7 cellular contexts compared by ENCODE assay signal in the genomic region with DNA sequence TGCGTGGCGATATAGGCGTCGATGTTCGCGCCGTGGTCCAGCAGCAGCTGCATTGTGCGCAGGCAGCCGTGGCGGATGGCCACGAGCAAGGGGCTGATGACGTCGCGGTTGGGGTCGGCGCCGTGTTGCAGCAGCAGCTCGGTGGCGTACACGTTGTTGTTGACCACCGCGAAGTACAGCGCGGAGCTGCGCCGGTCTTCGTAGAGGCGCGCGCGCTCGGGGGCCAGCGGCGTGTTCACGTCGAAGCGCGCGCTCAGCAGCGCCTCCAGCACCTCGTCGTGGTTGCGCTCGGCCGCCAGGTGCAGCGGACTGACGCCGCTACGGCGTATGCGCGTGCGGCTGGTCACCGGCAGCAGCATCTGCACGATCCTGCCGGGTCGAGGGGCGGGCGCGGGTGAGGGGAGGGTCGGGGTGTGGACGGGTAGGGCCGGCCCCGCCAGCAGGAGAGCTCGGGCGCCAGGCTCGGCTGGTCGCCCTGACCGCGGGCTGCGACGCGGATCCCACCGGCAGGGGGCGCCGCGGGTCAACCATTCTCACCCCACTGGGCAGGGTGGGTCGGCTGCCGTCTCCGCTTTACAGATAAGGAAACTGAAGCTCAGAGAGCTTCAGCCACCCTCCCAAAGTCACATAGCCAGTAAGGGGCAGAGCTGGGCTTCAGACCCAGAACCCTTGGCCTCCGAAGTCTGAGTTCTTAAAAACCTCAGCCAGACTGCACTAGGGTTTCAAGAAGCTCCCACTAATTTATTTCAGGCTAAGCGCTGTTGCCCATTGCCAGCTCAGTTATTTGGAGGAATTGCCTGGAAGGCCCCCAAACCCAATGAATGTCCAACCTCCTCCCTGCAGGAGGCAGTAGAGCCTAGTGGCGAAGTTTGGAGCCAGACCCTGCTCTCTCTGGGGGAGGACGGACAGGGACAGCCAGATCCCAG. TPM values are rescaled to one million over a fixed set of nuclear protein-coding genes. Genes with fewer than 3 reads are reported as not detected.
DNase-seq lines count a peak whose midpoint lies in the region; ATAC-seq and TF ChIP-seq lines count a peak whose summit lies in the region.

No MANE protein-coding gene starts in this region.

- H3K4me3 Mint-ChIP-seq in activated CD4-positive, alpha-beta memory T cell treated with anti-CD3 and anti-CD28 coated beads for 36 hours: peak overlapping the region; percentile 61

- peak overlapping the region; percentile 56 for H3K27ac Mint-ChIP-seq in activated CD4-positive, alpha-beta memory T cell treated with anti-CD3 and anti-CD28 coated beads for 36 hours

- H3K4me1 Mint-ChIP-seq in activated CD4-positive, alpha-beta memory T cell treated with anti-CD3 and anti-CD28 coated beads for 36 hours (ENCODE audit: low read depth): peaks cover 13% of the 10 kb centered on the region

- peak; percentile 93 for TF ChIP-seq CTCF in GM13977 (IDR thresholded peaks at IDR 0.05; ENCODE audit: extremely low read depth, insufficient read depth, missing control alignments)

- no peaks in the 10 kb centered on the region for H3K9me3 Mint-ChIP-seq in activated CD4-positive, alpha-beta memory T cell treated with anti-CD3 and anti-CD28 coated beads for 36 hours

- H3K27me3 Mint-ChIP-seq in activated CD4-positive, alpha-beta memory T cell treated with anti-CD3 and anti-CD28 coated beads for 36 hours: no peaks in the 10 kb centered on the region

- POLR2A ChIA-PET in activated CD4-positive, alpha-beta memory T cell treated with anti-CD3 and anti-CD28 coated beads for 36 hours (lab: Charles Lee): interaction anchor here (0.8 to 2.2 kb wide), 22 partner anchors 9 to 240 kb away, joined by 3 to 18 read pairs (median 4); partner anchors contain the start of genes ASB2, CCDC197, DDX24 and IFI27L1

- CTCF ChIA-PET in activated CD4-positive, alpha-beta memory T cell treated with anti-CD3 and anti-CD28 coated beads for 36 hours (lab: Charles Lee): interaction anchor here (0.7 to 11.4 kb wide), 46 partner anchors 9 to 547 kb away, joined by 3 to 425 read pairs (median 6); partner anchors contain the start of genes ASB2, CCDC197, DDX24 and FAM181A

- in situ Hi-C loops in GM13977 (cut with MboI; ENCODE audit: low pct_unique_long_range_greater_than_20kb, low sequenced_read_pairs, unreplicated experiment): loop anchor here (5.0 kb wide), 1 partner anchor 63 kb away; no protein-coding TSS in a partner anchor

- intact Hi-C loops in activated CD4-positive, alpha-beta memory T cell treated with anti-CD3 and anti-CD28 coated beads for 36 hours (cut with micrococcal nuclease): loop anchor here (1.0 to 2.0 kb wide), 4 partner anchors 15 to 62 kb away; no protein-coding TSS in a partner anchor

- peak; percentile 86 for ATAC-seq in HG02610 (IDR thresholded peaks at IDR 0.05; ENCODE audit: unreplicated experiment)

- DNase-seq in GM13977 (ENCODE audit: low spot score) (peak; percentile 91), NCI-H1694 treated with DMSO at 0.1 percent for 48 hours (lab: John Stamatoyannopoulos, UW) (peak; percentile 88), lung microvascular endothelial cell (ENCODE audit: low read depth in 2 of 2) (peak; percentile 75 to 76)
- peak; percentile 94 for DNase-seq in activated CD4-positive, alpha-beta memory T cell treated with anti-CD3 and anti-CD28 coated beads for 36 hours
- DNase-seq in effector CD4-positive, alpha-beta T cell: peak; percentile 88
- peak; percentile 86 for DNase-seq in stimulated activated CD8-positive, alpha-beta memory T cell treated with anti-CD3 and anti-CD28 coated beads, Interleukin-15, amount 100 ng/mL, for 1 hour (ENCODE audit: low read depth)

- H3K36me3 Mint-ChIP-seq in activated CD4-positive, alpha-beta memory T cell treated with anti-CD3 and anti-CD28 coated beads for 36 hours: peaks cover 33% of the 10 kb centered on the region

RNA-seq across cellular contexts. Expression of gene FAM181A, which starts 12.4 kb away (rescaled TPM):
- total RNA-seq in activated CD4-positive, alpha-beta memory T cell treated with anti-CD3 and anti-CD28 coated beads for 36 hours: not detected
- not detected in 2 replicates for total RNA-seq in lung microvascular endothelial cell

RNA-seq across cellular contexts. Expression of gene ASB2, which starts 36.8 kb away (rescaled TPM):
- 10 to 100 TPM; 40.6 to 44.6 TPM for total RNA-seq in activated CD4-positive, alpha-beta memory T cell treated with anti-CD3 and anti-CD28 coated beads for 36 hours
- not detected in 2 replicates for total RNA-seq in lung microvascular endothelial cell

RNA-seq across cellular contexts. Expression of gene CCDC197, which starts 57.5 kb away (rescaled TPM):
- under 1 TPM; 0.44 to 0.69 TPM for total RNA-seq in activated CD4-positive, alpha-beta memory T cell treated with anti-CD3 and anti-CD28 coated beads for 36 hours
- not detected in 2 replicates for total RNA-seq in lung microvascular endothelial cell

Comparison
In these comparisons a context has a peak if more than half of its experiments do, and no peak if none do; other contexts are left out.
1. Peak in every context shown above with its lines: DNase-seq and ATAC-seq.
2. RNA of gene ASB2, which starts 36.8 kb away (total RNA-seq): 40.6 to 44.6 TPM in activated CD4-positive, alpha-beta memory T cell treated with anti-CD3 and anti-CD28 coated beads for 36 hours; not detected in lung microvascular endothelial cell; every median in the first group is over 10 times any median in the second.